Comparison of ENCODE assay signal across 8 cellular contexts in the genomic region with DNA sequence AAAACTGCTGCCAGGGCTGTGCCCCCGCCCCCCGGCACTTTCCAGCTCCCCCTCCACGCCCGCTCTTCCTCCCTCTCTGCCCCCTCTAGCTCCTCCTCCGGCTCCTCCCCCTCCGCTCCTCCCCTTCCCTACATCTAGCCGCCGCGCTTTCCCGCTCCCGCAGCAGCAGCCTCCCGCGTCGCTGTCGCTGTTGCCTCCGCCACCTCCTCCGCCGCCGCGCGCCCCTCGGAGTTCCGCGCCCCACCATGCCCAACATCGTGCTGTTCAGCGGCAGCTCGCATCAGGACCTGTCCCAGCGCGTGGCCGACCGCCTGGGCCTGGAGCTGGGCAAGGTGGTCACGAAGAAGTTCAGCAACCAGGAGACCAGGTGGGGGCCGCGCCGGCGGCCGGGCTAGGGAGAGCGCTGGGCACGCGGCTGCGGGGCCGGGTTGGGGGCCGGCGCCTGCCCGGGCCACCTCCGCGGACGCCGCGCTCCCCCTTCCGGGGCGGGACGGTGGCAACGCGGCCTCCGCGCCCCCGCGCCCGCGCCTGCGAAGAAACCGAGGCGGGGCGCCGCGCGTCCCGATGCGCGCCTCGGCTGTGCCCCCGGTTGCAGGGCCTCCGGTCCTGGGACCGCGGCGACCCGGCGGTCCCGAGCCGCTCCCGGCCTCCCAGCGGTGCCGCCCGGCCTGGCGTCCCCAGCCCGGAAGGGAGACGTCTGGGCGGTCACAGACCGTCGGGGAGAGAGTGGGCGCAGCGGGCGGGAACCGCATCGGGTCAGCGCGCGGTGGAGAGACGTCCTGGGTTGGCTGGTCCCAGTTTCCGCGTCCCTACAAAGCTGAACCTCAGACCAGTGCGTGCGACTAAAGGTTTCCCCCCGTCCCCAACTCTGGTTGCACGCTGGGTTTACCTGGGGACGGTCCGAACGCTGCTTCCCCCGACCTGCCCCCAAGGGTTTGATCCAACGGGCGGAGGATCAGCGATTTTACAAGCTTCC. TPM values are rescaled to one million over a fixed set of nuclear protein-coding genes. Genes with fewer than 3 reads are reported as not detected.
A peak's percentile ranks its signal among the peaks of the same experiment; 100 is the strongest.
DNase-seq lines count a peak whose midpoint lies in the region; ATAC-seq and TF ChIP-seq lines count a peak whose summit lies in the region.

PRPS2 (plus strand) TSS at position 160 of the 976 bp plus-strand sequence; CDS start at position 246, 86 bp downstream.

- no peaks in the 10 kb centered on the region for H3K4me1 ChIP-seq in ascending aorta
- H3K4me1 ChIP-seq in gastrocnemius medialis: no peaks in the 10 kb centered on the region

- H3K36me3 ChIP-seq in MG63: peaks cover 18% of the 10 kb centered on the region
- H3K36me3 ChIP-seq in ascending aorta: no peaks in the 10 kb centered on the region
- no peaks in the 10 kb centered on the region for H3K36me3 ChIP-seq in gastrocnemius medialis

- DNase-seq in EL (peak; percentile 61), MG63 (peak; percentile 71), ascending aorta (ENCODE audit: low spot score in 2 of 2) (peak in 1 of 2 donors; percentile 78), hypothalamus (lab: John Stamatoyannopoulos, UW) (peak in 43 of 51 donors; percentile 1 to 70 (median 24)), gastrocnemius medialis (peak in 1 of 2 donors; percentile 15), middle frontal gyrus (ENCODE audit: extremely low spot score, low spot score) (no peak)

- TF ChIP-seq CTCF in ascending aorta (IDR thresholded peaks at IDR 0.05) (no peak), gastrocnemius medialis (IDR thresholded peaks at IDR 0.05 in 4 of 5, conservative IDR thresholded peaks at IDR 0.05 in 1 of 5) (no peak)

- no peaks in the 10 kb centered on the region for H3K9me3 ChIP-seq in MG63
- no peaks in the 10 kb centered on the region for H3K9me3 ChIP-seq in ascending aorta
- H3K9me3 ChIP-seq in gastrocnemius medialis: no peaks in the 10 kb centered on the region

- peak in 1 of 2 donors; percentile 19 for TF ChIP-seq POLR2A in gastrocnemius medialis (IDR thresholded peaks at IDR 0.05)

- in situ Hi-C loops in gastrocnemius medialis (cut with MboI; ENCODE audit: low sequenced_read_pairs in 4 of 4): no loop called here

- peak within 1 kb of the TSS; percentile 76 for H3K4me3 ChIP-seq in MG63
- peak within 1 kb of the TSS; percentile 57 to 87 for H3K4me3 ChIP-seq in ascending aorta
- H3K4me3 ChIP-seq in gastrocnemius medialis: peak within 1 kb of the TSS; percentile 25 to 53 (median 36)

- intact Hi-C loops in T-helper 2 cell treated with Interferon-gamma antibody and Interleukin-4, amounts not matched to agents 100 ng/mL and 5 ng/mL, for 36 hours (cut with micrococcal nuclease): loop anchor here (1.0 to 5.0 kb wide), 2 partner anchors 20 to 1236 kb away; partner anchors contain the start of gene GEMIN8
- intact Hi-C loops in ascending aorta (cut with DNase I): no loop called here
- intact Hi-C loops in gastrocnemius medialis (cut with DNase I; ENCODE audit: low total_unique reads): no loop called here

- peak within 1 kb of the TSS in 1 of 2 donors; percentile 53 for H3K27ac ChIP-seq in ascending aorta
- no peak within 1 kb of the TSS for H3K27ac ChIP-seq in gastrocnemius medialis

- peak; percentile 74 for ATAC-seq in GM21825 (IDR thresholded peaks at IDR 0.05; ENCODE audit: unreplicated experiment)
- ATAC-seq in gastrocnemius medialis: no peak

- no peaks in the 10 kb centered on the region for H3K27me3 ChIP-seq in MG63
- no peaks in the 10 kb centered on the region for H3K27me3 ChIP-seq in ascending aorta
- peaks cover 0 to 9% (median 0%) of the 10 kb centered on the region in 3 donors for H3K27me3 ChIP-seq in gastrocnemius medialis

RNA-seq across cellular contexts. Expression of gene PRPS2, which starts in this region (rescaled TPM):
- 67.4 and 84.2 TPM in 2 replicates for total RNA-seq in MG63 (2014; rRNA removed; shearing (Covaris generic); ENCODE audit: low replicate concordance)
- total RNA-seq in T-helper 2 cell treated with Interferon-gamma antibody and Interleukin-4, amounts not matched to agents 100 ng/mL and 5 ng/mL, for 36 hours: 78.3 and 79.1 TPM in 2 replicates
- 46.2 TPM for total RNA-seq in ascending aorta
- total RNA-seq in gastrocnemius medialis: 1 to 10 TPM in 2 of 4 donors, under 1 TPM in 2; 0.73 to 1.9 (median 1.3) TPM

Comparison
In these comparisons a context has a peak if more than half of its experiments do, and no peak if none do; other contexts are left out.
1. RNA of gene PRPS2 (total RNA-seq): 78.3 to 79.1 TPM in T-helper 2 cell treated with Interferon-gamma antibody and Interleukin-4, amounts not matched to agents 100 ng/mL and 5 ng/mL, for 36 hours, 67.4 to 84.2 TPM in MG63 and 46.2 TPM in ascending aorta (single experiment); 0.73 to 1.9 TPM in gastrocnemius medialis; every median in the first group is over 10 times any median in the second.
2. Peak in every context shown above with its lines, with median percentiles within 50 percentile points of each other: H3K4me3 ChIP-seq.